ENCODE assay signal across 13 cellular contexts in the genomic region with DNA sequence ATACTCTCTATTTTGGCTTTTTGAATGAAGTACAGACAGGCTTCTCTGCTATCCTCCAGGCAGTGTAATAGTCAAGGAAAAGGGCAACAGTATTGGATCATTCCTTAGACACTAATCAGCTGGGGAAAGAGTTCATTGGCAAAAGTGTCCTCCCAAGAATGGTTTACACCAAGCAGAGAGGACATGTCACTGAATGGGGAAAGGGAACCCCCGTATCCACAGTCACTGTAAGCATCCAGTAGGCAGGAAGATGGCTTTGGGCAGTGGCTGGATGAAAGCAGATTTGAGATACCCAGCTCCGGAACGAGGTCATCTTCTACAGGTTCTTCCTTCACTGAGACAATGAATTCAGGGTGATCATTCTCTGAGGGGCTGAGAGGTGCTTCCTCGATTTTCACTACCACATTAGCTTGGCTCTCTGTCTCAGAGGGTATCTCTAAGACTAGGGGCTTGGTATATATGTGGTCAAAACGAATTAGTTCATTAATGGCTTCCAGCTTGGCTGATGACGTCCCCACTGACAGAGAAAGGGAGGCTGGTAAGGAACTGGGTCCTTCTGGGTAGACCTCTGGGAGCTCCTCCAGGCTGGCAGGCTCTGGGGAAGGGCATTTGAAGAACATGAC. TPM values are rescaled to one million over a fixed set of nuclear protein-coding genes. Genes with fewer than 3 reads are reported as not detected.
DNase-seq lines count a peak whose midpoint lies in the region; ATAC-seq, FAIRE-seq and TF ChIP-seq lines count a peak whose summit lies in the region.
"Had no signal": no experiment of that assay in that cellular context is flagged by ENCODE, and none has a peak within 500 bp of the region (broad histone marks: within the 10 kb centered on the region; RNA-seq: fewer than 3 reads in every experiment).

No MANE protein-coding gene starts in this region.

- CTCF ChIA-PET in activated CD8-positive, alpha-beta T cell treated with anti-CD3 and anti-CD28 coated beads for 36 hours (lab: Charles Lee) = interaction anchor here (1.0 to 1.7 kb wide), 4 partner anchors 15 to 35 kb away, joined by 3 to 5 read pairs (median 4); a partner anchor contains a TSS

- H2BK5ac ChIP-seq in H9 (ENCODE audit: insufficient read length, low read length) = no peak overlapping the region

- H3K4ac ChIP-seq in H9 (ENCODE audit: low read depth, low read length) = no peak overlapping the region

- H2BK12ac ChIP-seq in H9 (ENCODE audit: insufficient read length, low read depth, low read length) = no peak overlapping the region

- POLR2A ChIA-PET in activated CD8-positive, alpha-beta T cell treated with anti-CD3 and anti-CD28 coated beads for 36 hours (lab: Charles Lee) = interaction anchor here (0.6 to 1.9 kb wide), 5 partner anchors 14 to 34 kb away, joined by 3 to 8 read pairs (median 3); no protein-coding TSS in a partner anchor

- H3K9me3 Mint-ChIP-seq in activated CD8-positive, alpha-beta T cell treated with anti-CD3 and anti-CD28 coated beads for 36 hours = no peaks in the 10 kb centered on the region
- H3K9me3 Mint-ChIP-seq in memory B cell = no peaks in the 10 kb centered on the region
- no peaks in the 10 kb centered on the region; a peak in 1 of 5 replicates for H3K9me3 Mint-ChIP-seq in H9

- H2BK15ac ChIP-seq in H9 (ENCODE audit: low read depth, low read length) = no peak overlapping the region

- H4K5ac ChIP-seq in H9 (ENCODE audit: insufficient read length, low read depth, low read length) = no peak overlapping the region

- no peak overlapping the region for H3K18ac ChIP-seq in H9 (ENCODE audit: insufficient read length, low read depth, low read length)

- H3K27me3 Mint-ChIP-seq in activated CD8-positive, alpha-beta T cell treated with anti-CD3 and anti-CD28 coated beads for 36 hours = no peaks in the 10 kb centered on the region
- H3K27me3 Mint-ChIP-seq in memory B cell (no peaks in the 10 kb centered on the region), H9 (ENCODE audit: low read depth) (no peaks in the 10 kb centered on the region)

- H3K56ac ChIP-seq in H9 (ENCODE audit: insufficient read length, low read depth, low read length) = no peak overlapping the region

- H3K36me3 Mint-ChIP-seq in activated CD8-positive, alpha-beta T cell treated with anti-CD3 and anti-CD28 coated beads for 36 hours (ENCODE audit: low read depth) = peaks cover 59% of the 10 kb centered on the region
- H3K36me3 Mint-ChIP-seq in memory B cell = peaks cover 14% of the 10 kb centered on the region
- peaks cover 45 to 57% (median 56%) of the 10 kb centered on the region in 3 experiments for H3K36me3 Mint-ChIP-seq in H9 (ENCODE audit: insufficient read depth in 1 of 3, low read depth in 3 of 3)

- H2BK20ac ChIP-seq in H9 (ENCODE audit: low read depth, low read length, poor library complexity, severe bottlenecking) = no peak overlapping the region

- H3K9me3 ChIP-seq in left ventricle myocardium inferior (replicated peaks) = no peaks in the 10 kb centered on the region
- no peaks in the 10 kb centered on the region for H3K9me3 ChIP-seq in H9 (ENCODE audit: control insufficient read depth, low read depth, low read length)

- H3K79me1 ChIP-seq in H9 (ENCODE audit: insufficient read depth, low read depth, low read length, poor library complexity, severe bottlenecking) = no peaks in the 10 kb centered on the region

- no peak for ATAC-seq in left ventricle myocardium superior
- ATAC-seq in activated CD8-positive, alpha-beta T cell treated with anti-CD3 and anti-CD28 coated beads for 36 hours = no peak
- no peak for ATAC-seq in memory B cell (ENCODE audit: low read depth)

- WGBS in H9 (ENCODE audit: extremely low coverage, insufficient read length, low lambda C conversion rate) = no CpG with 5 or more reads among the region's 6 CpGs

- no peak overlapping the region for H3K14ac ChIP-seq in H9 (ENCODE audit: insufficient read depth, low read length)

- intact Hi-C loops in left ventricle myocardium inferior (cut with micrococcal nuclease) (no loop called here), left ventricle myocardium superior (cut with micrococcal nuclease) (no loop called here)
- intact Hi-C loops in activated CD8-positive, alpha-beta T cell treated with anti-CD3 and anti-CD28 coated beads for 36 hours (cut with micrococcal nuclease) = no loop called here

- H3K36me3 ChIP-seq in left ventricle myocardium inferior = peaks cover 63% of the 10 kb centered on the region

- no peak for FAIRE-seq in GM19239 (lab: Jason Lieb, UNC)

- peaks cover 11% of the 10 kb centered on the region for H3K23me2 ChIP-seq in H9 (ENCODE audit: insufficient read length, low read depth, low read length, poor library complexity, severe bottlenecking)

- H3K4me1 Mint-ChIP-seq in activated CD8-positive, alpha-beta T cell treated with anti-CD3 and anti-CD28 coated beads for 36 hours (ENCODE audit: low read depth) = peaks cover 66% of the 10 kb centered on the region
- H3K4me1 Mint-ChIP-seq in memory B cell (peaks cover 25% of the 10 kb centered on the region), H9 (peaks cover 8 to 10% of the 10 kb centered on the region in 2 experiments)

- H3K27me3 ChIP-seq in left ventricle myocardium inferior (ENCODE audit: low read depth) = no peaks in the 10 kb centered on the region
- no peaks in the 10 kb centered on the region for H3K27me3 ChIP-seq in H9 (ENCODE audit: insufficient read depth, low read length)

- H4K20me1 ChIP-seq in H9 (ENCODE audit: control insufficient read depth, insufficient read depth, insufficient read length) = no peaks in the 10 kb centered on the region

- no peak overlapping the region for H2BK120ac ChIP-seq in H9 (ENCODE audit: low read depth, low read length, poor library complexity, severe bottlenecking)

- H4K91ac ChIP-seq in H9 (ENCODE audit: insufficient read length, low read depth, low read length) = no peak overlapping the region

- DNase-seq in left ventricle myocardium inferior (no peak), left ventricle myocardium superior (no peak), memory B cell (ENCODE audit: low spot score in 2 of 2) (no peak), COR-L47 (lab: John Stamatoyannopoulos, UW) (no peak), GM19239 (ENCODE audit: insufficient read length, low spot score) (no peak), NOMO-1 (lab: John Stamatoyannopoulos, UW; ENCODE audit: unreplicated experiment in 2 of 2) (no peak), H9 (no peak)
- DNase-seq in activated CD8-positive, alpha-beta T cell treated with anti-CD3 and anti-CD28 coated beads for 36 hours = no peak
- DNase-seq: activated CD4-positive, alpha-beta T cell treated with anti-CD3 and anti-CD28 coated beads, Interleukin-2, amount 50 U/mL, for 48 hours; amygdala; mammary epithelial cell; NCI-H1417 treated with DMSO at 0.1 percent for 48 hours; RPMI8226 had no signal

- no peak overlapping the region for H3K4me3 ChIP-seq in left ventricle myocardium inferior

- H3K27ac Mint-ChIP-seq in activated CD8-positive, alpha-beta T cell treated with anti-CD3 and anti-CD28 coated beads for 36 hours = peak overlapping the region; percentile 52
- peak overlapping the region; percentile 20 for H3K27ac Mint-ChIP-seq in memory B cell
- peak overlapping the region in 1 of 3 experiments; percentile 58; a peak in 2 of 7 replicates for H3K27ac Mint-ChIP-seq in H9

- no peak overlapping the region for H3K9ac ChIP-seq in H9 (ENCODE audit: extremely low read depth, insufficient read length, low read length)

- peaks cover 7% of the 10 kb centered on the region; the same call in 1 of the 2 replicates for H3K79me2 ChIP-seq in H9 (ENCODE audit: insufficient read depth, low read length)

- H3K4me2 ChIP-seq in H9 (ENCODE audit: insufficient read depth, insufficient read length, low read length) = no peak overlapping the region

- no peak overlapping the region for H2AFZ ChIP-seq in H9 (ENCODE audit: low read length)

- H3K23ac ChIP-seq in H9 (ENCODE audit: insufficient read length, low read depth, low read length) = no peak overlapping the region

- TF ChIP-seq CTCF in left ventricle myocardium inferior (IDR thresholded peaks at IDR 0.05; ENCODE audit: borderline replicate concordance) (no peak), H9 (conservative IDR thresholded peaks at IDR 0.05) (no peak)
- TF ChIP-seq CTCF in activated CD8-positive, alpha-beta T cell treated with anti-CD3 and anti-CD28 coated beads for 36 hours (IDR thresholded peaks at IDR 0.05) = no peak

- H3K4me3 Mint-ChIP-seq in activated CD8-positive, alpha-beta T cell treated with anti-CD3 and anti-CD28 coated beads for 36 hours = no peak overlapping the region
- H3K4me3 Mint-ChIP-seq in memory B cell (no peak overlapping the region), H9 (no peak overlapping the region)

- no peak overlapping the region for H4K8ac ChIP-seq in H9 (replicated peaks; ENCODE audit: insufficient read length, low read depth, low read length)

- H3K4me1 ChIP-seq in left ventricle myocardium inferior = peaks cover 78% of the 10 kb centered on the region
- no peaks in the 10 kb centered on the region for H3K4me1 ChIP-seq in H9 (ENCODE audit: insufficient read depth, low read length)

- no peak overlapping the region for H3T11ph ChIP-seq in H9 (ENCODE audit: low read length)

- H3K27ac ChIP-seq in left ventricle myocardium inferior (replicated peaks) = peak overlapping the region; percentile 25
- no peak overlapping the region for H3K27ac ChIP-seq in H9 (ENCODE audit: insufficient read length, low read depth, low read length)

- no peak overlapping the region for H2AK5ac ChIP-seq in H9 (ENCODE audit: insufficient read length, low read length)

RNA-seq across cellular contexts. Expression of a gene that starts 5.2 kb away (rescaled TPM):
- total RNA-seq in left ventricle myocardium inferior (75.9 TPM), left ventricle myocardium superior (73.7 TPM), H9 (2021) (114 and 116 TPM in 2 replicates)
- 100 to 1,000 TPM; 102 to 103 TPM for total RNA-seq in activated CD8-positive, alpha-beta T cell treated with anti-CD3 and anti-CD28 coated beads for 36 hours

RNA-seq across cellular contexts. Expression of a gene that starts 22.7 kb away (rescaled TPM):
- 10.1 TPM for total RNA-seq in left ventricle myocardium inferior
- total RNA-seq in left ventricle myocardium superior = 13.2 TPM
- total RNA-seq in activated CD8-positive, alpha-beta T cell treated with anti-CD3 and anti-CD28 coated beads for 36 hours = 10 to 100 TPM; 25.5 to 26.2 TPM
- 40.0 and 41.4 TPM in 2 replicates for total RNA-seq in H9 (2021)

RNA-seq across cellular contexts. Expression of a gene that starts 53.3 kb away (rescaled TPM):
- total RNA-seq in left ventricle myocardium inferior = 9.8 TPM
- 11.1 TPM for total RNA-seq in left ventricle myocardium superior
- total RNA-seq in activated CD8-positive, alpha-beta T cell treated with anti-CD3 and anti-CD28 coated beads for 36 hours = 10 to 100 TPM; 16.5 to 17.5 TPM
- 20.8 and 21.2 TPM in 2 replicates for total RNA-seq in H9 (2021)

RNA-seq across cellular contexts. Expression of a gene that starts 53.6 kb away (rescaled TPM):
- total RNA-seq in left ventricle myocardium inferior (2.5 TPM), left ventricle myocardium superior (1.3 TPM), H9 (2021) (54.4 and 61.1 TPM in 2 replicates)
- total RNA-seq in activated CD8-positive, alpha-beta T cell treated with anti-CD3 and anti-CD28 coated beads for 36 hours = 10 to 100 TPM; 15.4 to 17.3 TPM
